Comparison of ENCODE assay signal across 13 cellular contexts in the genomic region with DNA sequence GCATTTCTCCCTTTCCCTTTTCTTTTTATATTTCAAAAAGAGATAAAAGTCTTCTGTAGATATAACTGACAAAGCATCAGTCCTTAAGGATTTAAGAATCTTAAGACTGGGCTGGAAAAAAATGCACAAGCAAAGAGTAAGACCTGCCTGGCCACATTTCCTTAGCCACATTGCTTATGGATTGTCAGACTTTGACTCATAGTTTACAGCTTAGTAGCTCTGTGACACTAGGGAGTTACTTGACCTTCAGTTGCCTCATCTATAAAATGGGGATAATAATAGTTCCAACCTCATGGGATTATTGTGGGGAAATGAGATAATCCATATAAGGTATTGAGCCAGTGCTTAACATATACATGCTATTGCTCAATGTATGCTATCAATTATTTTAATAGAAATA.
DNase-seq lines count a peak whose midpoint lies in the region; ATAC-seq and TF ChIP-seq lines count a peak whose summit lies in the region.
"Had no signal": no experiment of that assay in that cellular context is flagged by ENCODE, and none has a peak within 500 bp of the region (broad histone marks: within the 10 kb centered on the region; RNA-seq: fewer than 3 reads in every experiment).

No MANE protein-coding gene starts in this region.

- no peaks in the 10 kb centered on the region for H3K36me3 ChIP-seq in SJSA1

- ATAC-seq in T-cell (replicated peaks in 1 of 4), result no peak
- ATAC-seq: K562 had no signal

- DNase-seq in SIG-M5 treated with dmso at 0.1 percent for 504 hours (lab: John Stamatoyannopoulos, UW; ENCODE audit: unreplicated experiment) (peak; percentile 23), SIG-M5 (lab: John Stamatoyannopoulos, UW) (no peak), SJSA1 (ENCODE audit: low read depth in 1 of 2, low spot score in 2 of 2) (no peak), fibroblast of villous mesenchyme (ENCODE audit: low read depth) (peak; percentile 87), stromal cell of bone marrow (ENCODE audit: low read depth) (peak; percentile 65), nephron progenitor cell (no peak), T-cell (no peak)
- no peak for DNase-seq in stimulated activated CD8-positive, alpha-beta memory T cell treated with anti-CD3 and anti-CD28 coated beads, Interleukin-4, amount 100 ng/mL, for 48 hours
- DNase-seq: naive B cell, NCI-H2171 treated with DMSO at 0.1 percent for 48 hours, SHP77 had no signal

- POLR2A ChIA-PET in T-cell (lab: Charles Lee), result no interaction called here

- H3K27ac ChIP-seq in SJSA1, result peak overlapping the region; percentile 42; the same call in 1 of the 2 replicates

- peaks cover 8% of the 10 kb centered on the region for H3K9me3 Mint-ChIP-seq in nephron progenitor cell
- H3K9me3 Mint-ChIP-seq in T-cell, result peaks cover 0 to 2% (median 0%) of the 10 kb centered on the region in 3 donors
- H3K9me3 Mint-ChIP-seq: activated T-helper 1 cell treated with anti-CD3 and anti-CD28 coated beads, Interleukin-12 subunit alpha, Interleukin-12 subunit beta, Interleukin-2, Interleukin-4 antibody, amounts not matched to agents 30 ng/mL and 10 ng/mL and 1 ng/mL, durations not matched to agents 14 hours and 24 hours and 36 hours had no signal

- H3K4me3 ChIP-seq in SJSA1, result no peak overlapping the region
- no peak overlapping the region for H3K4me3 ChIP-seq in fibroblast of villous mesenchyme (ENCODE audit: low read depth, low read length)
- H3K4me3 ChIP-seq: K562 had no signal

- peaks cover 55% of the 10 kb centered on the region for H3K4me1 ChIP-seq in SJSA1 (replicated peaks)

- no peak overlapping the region for H3K27ac Mint-ChIP-seq in nephron progenitor cell
- H3K27ac Mint-ChIP-seq in T-cell, result no peak overlapping the region

- H3K4me3 Mint-ChIP-seq in nephron progenitor cell (no peak overlapping the region), T-cell (no peak overlapping the region)
- H3K4me3 Mint-ChIP-seq: naive B cell had no signal

- H3K36me3 Mint-ChIP-seq in nephron progenitor cell (ENCODE audit: low read depth), result peaks cover 6% of the 10 kb centered on the region
- peaks cover 5% of the 10 kb centered on the region for H3K36me3 Mint-ChIP-seq in T-cell

- H3K27me3 Mint-ChIP-seq in nephron progenitor cell (ENCODE audit: low read depth, poor library complexity), result no peaks in the 10 kb centered on the region
- no peaks in the 10 kb centered on the region for H3K27me3 Mint-ChIP-seq in T-cell
- H3K27me3 Mint-ChIP-seq: naive B cell had no signal

- no peak for TF ChIP-seq CTCF in fibroblast of villous mesenchyme (IDR thresholded peaks at IDR 0.05; ENCODE audit: insufficient read depth, low read depth, low read length)
- no peak for TF ChIP-seq CTCF in nephron progenitor cell (IDR thresholded peaks at IDR 0.05)

- no peaks in the 10 kb centered on the region for H3K9me3 ChIP-seq in SJSA1 (replicated peaks)

- H3K27me3 ChIP-seq in SJSA1 (replicated peaks), result no peaks in the 10 kb centered on the region

- H3K4me1 Mint-ChIP-seq in nephron progenitor cell (no peaks in the 10 kb centered on the region), T-cell (peaks cover 5 to 8% (median 7%) of the 10 kb centered on the region in 3 donors)

- CTCF ChIA-PET in T-cell (lab: Charles Lee), result no interaction called here

Comparison
In these comparisons a context has a peak if more than half of its experiments do, and no peak if none do; other contexts are left out.
1. DNase-seq: peak in SIG-M5 treated with dmso at 0.1 percent for 504 hours (single experiment), fibroblast of villous mesenchyme (single experiment) and stromal cell of bone marrow (single experiment); none in SIG-M5 (single experiment), SJSA1 (0 of 2), nephron progenitor cell (single experiment), stimulated activated CD8-positive, alpha-beta memory T cell treated with anti-CD3 and anti-CD28 coated beads, Interleukin-4, amount 100 ng/mL, for 48 hours (single experiment) and T-cell (0 of 34).